Comparison of ENCODE assay signal across 1 cellular context in genomic region chr6:161228096-161228495, GRCh38.
TF ChIP-seq lines count a peak whose summit lies in the region.

No MANE protein-coding gene starts in this region.

TF ChIP-seq in endothelial cell of umbilical vein, 7 proteins besides CTCF, POLR2A, EP300 and RAD21 (continued from another document):
- TF ChIP-seq JUN (IDR thresholded peaks at IDR 0.05; ENCODE audit: borderline replicate concordance, insufficient read depth, insufficient read length, low read depth), result no peak
- no peak for TF ChIP-seq FOS (IDR thresholded peaks at IDR 0.05; ENCODE audit: borderline replicate concordance, insufficient read depth, low read length)
